In genomic region chr16:53892155-53892554, GRCh38 we compare ENCODE assay signal across 8 cellular contexts.
DNase-seq lines count a peak whose midpoint lies in the region; ATAC-seq and TF ChIP-seq lines count a peak whose summit lies in the region.

No MANE protein-coding gene starts in this region.

- peaks cover 3% of the 10 kb centered on the region for H3K27me3 Mint-ChIP-seq in progenitor cell of endocrine pancreas

- no peak overlapping the region for H3K9ac ChIP-seq in NT2/D1 (ENCODE audit: insufficient read length, low read depth)

- peaks cover 3% of the 10 kb centered on the region for H3K36me3 Mint-ChIP-seq in progenitor cell of endocrine pancreas (ENCODE audit: insufficient read depth)

- H3K4me3 ChIP-seq in NT2/D1 (ENCODE audit: insufficient read length, low read depth): no peak overlapping the region

- no peak overlapping the region for H3K27ac Mint-ChIP-seq in progenitor cell of endocrine pancreas

- no peaks in the 10 kb centered on the region for H3K27me3 ChIP-seq in NT2/D1 (ENCODE audit: insufficient read depth, insufficient read length)

- peak; percentile 83 for TF ChIP-seq CTCF in progenitor cell of endocrine pancreas (IDR thresholded peaks at IDR 0.05; ENCODE audit: unreplicated experiment)

- no peak overlapping the region for H3K4me3 Mint-ChIP-seq in progenitor cell of endocrine pancreas (ENCODE audit: low read depth)

- peaks cover 9% of the 10 kb centered on the region for H3K4me1 Mint-ChIP-seq in progenitor cell of endocrine pancreas (ENCODE audit: low read depth)

- no peaks in the 10 kb centered on the region for H3K9me3 ChIP-seq in NT2/D1 (ENCODE audit: insufficient read depth, low read length)

- no peaks in the 10 kb centered on the region for H3K4me1 ChIP-seq in NT2/D1 (ENCODE audit: insufficient read depth, insufficient read length)

- peaks cover 12% of the 10 kb centered on the region for H3K36me3 ChIP-seq in NT2/D1 (ENCODE audit: insufficient read depth, insufficient read length, low read length)

- ATAC-seq in HG03159 (IDR thresholded peaks at IDR 0.05; ENCODE audit: unreplicated experiment) (peak; percentile 53), GM19035 (IDR thresholded peaks at IDR 0.05; ENCODE audit: unreplicated experiment) (no peak), HG03097 (IDR thresholded peaks at IDR 0.05; ENCODE audit: low FRiP score, unreplicated experiment) (no peak)

- no peaks in the 10 kb centered on the region for H3K9me3 Mint-ChIP-seq in progenitor cell of endocrine pancreas (ENCODE audit: low read depth)

- DNase-seq in DMS114 treated with DMSO at 0.1 percent for 48 hours (lab: John Stamatoyannopoulos, UW; ENCODE audit: unreplicated experiment) (peak; percentile 33), NT2/D1 (ENCODE audit: low read depth, low spot score) (peak; percentile 48), glomerular visceral epithelial cell (ENCODE audit: extremely low spot score) (peak; percentile 49), progenitor cell of endocrine pancreas (ENCODE audit: low spot score, unreplicated experiment) (peak; percentile 37)
- peak; percentile 2 for DNase-seq in activated T-helper 9 cell treated with anti-CD3 and anti-CD28 coated beads, Interleukin-2, amount 50 U/mL, for 16 hours (ENCODE audit: low read depth)
